2 cellular contexts compared by ENCODE assay signal in genomic region chr17:64110436-64111152, GRCh38.
TF ChIP-seq lines count a peak whose summit lies in the region.

No MANE protein-coding gene starts in this region.

TF ChIP-seq in IMR-90, 13 proteins besides CTCF, POLR2A, EP300 and RAD21:
- TF ChIP-seq ELK1 (IDR thresholded peaks at IDR 0.05; ENCODE audit: borderline replicate concordance, low read depth, low read length): no peak
- TF ChIP-seq RFX5 (IDR thresholded peaks at IDR 0.05; ENCODE audit: low read depth, low read length): no peak
- no peak for TF ChIP-seq SMC3 (IDR thresholded peaks at IDR 0.05; ENCODE audit: low read depth, low read length)
- no peak for TF ChIP-seq NFE2L2 (IDR thresholded peaks at IDR 0.05; ENCODE audit: low read depth, low read length)
- no peak for TF ChIP-seq FOS (IDR thresholded peaks at IDR 0.05; ENCODE audit: low read depth, low read length)
- no peak for TF ChIP-seq RCOR1 (IDR thresholded peaks at IDR 0.05; ENCODE audit: insufficient replicate concordance, low read length)
- TF ChIP-seq CEBPB (IDR thresholded peaks at IDR 0.05; ENCODE audit: low read depth, low read length): no peak
- no peak for TF ChIP-seq BHLHE40 (IDR thresholded peaks at IDR 0.05; ENCODE audit: low read depth, low read length)
- TF ChIP-seq CHD1 (IDR thresholded peaks at IDR 0.05; ENCODE audit: low read depth, low read length): no peak
- TF ChIP-seq MAZ (IDR thresholded peaks at IDR 0.05; ENCODE audit: borderline replicate concordance, low read depth, low read length): no peak
- no peak for TF ChIP-seq USF2 (IDR thresholded peaks at IDR 0.05; ENCODE audit: low read depth, low read length)

TF ChIP-seq in WTC11, 78 proteins besides CTCF, POLR2A, EP300 and RAD21 (continued from another document):
- TF ChIP-seq SMAD4 (CRISPR knock-in tag; IDR thresholded peaks at IDR 0.05) (no peak), ZNF671 (CRISPR knock-in tag; IDR thresholded peaks at IDR 0.05) (no peak), IRF2 (CRISPR knock-in tag; IDR thresholded peaks at IDR 0.05; ENCODE audit: borderline replicate concordance, low read depth) (no peak)
